Comparison of ENCODE assay signal across 12 cellular contexts in genomic region chr6:78615430-78615904, GRCh38.
A peak's percentile ranks its signal among the peaks of the same experiment; 100 is the strongest.
DNase-seq lines count a peak whose midpoint lies in the region; ATAC-seq and TF ChIP-seq lines count a peak whose summit lies in the region.
"Had no signal": no experiment of that assay in that cellular context is flagged by ENCODE, and none has a peak within 500 bp of the region (broad histone marks: within the 10 kb centered on the region; RNA-seq: fewer than 3 reads in every experiment).

No MANE protein-coding gene starts in this region.

- CTCF ChIA-PET in WTC11 (lab: Charles Lee): no interaction called here

- peak; percentile 62 for DNase-seq in dermis blood vessel endothelial cell
- DNase-seq in WTC11 (ENCODE audit: low spot score): no peak
- no peak for DNase-seq in NCI-H526 treated with DMSO at 0.1 percent for 48 hours (lab: John Stamatoyannopoulos, UW)
- DNase-seq in NCI-H2196 (lab: John Stamatoyannopoulos, UW; ENCODE audit: unreplicated experiment): no peak
- no peak for DNase-seq in islet precursor cell
- DNase-seq: left lung, upper lobe of right lung had no signal

- no peak overlapping the region for H3K4me3 Mint-ChIP-seq in WTC11
- H3K4me3 Mint-ChIP-seq: CD14-positive monocyte had no signal

- POLR2A ChIA-PET in WTC11 (lab: Charles Lee): no interaction called here

- no peaks in the 10 kb centered on the region for H3K36me3 Mint-ChIP-seq in WTC11
- H3K36me3 Mint-ChIP-seq: CD14-positive monocyte had no signal

- H3K27me3 Mint-ChIP-seq in WTC11 (ENCODE audit: low read depth): no peaks in the 10 kb centered on the region
- H3K27me3 Mint-ChIP-seq: progenitor cell of endocrine pancreas had no signal

- ATAC-seq in GM18520 (IDR thresholded peaks at IDR 0.05; ENCODE audit: unreplicated experiment) (peak; percentile 75), GM21723 (IDR thresholded peaks at IDR 0.05; ENCODE audit: unreplicated experiment) (peak; percentile 65), HG03432 (IDR thresholded peaks at IDR 0.05; ENCODE audit: unreplicated experiment) (peak; percentile 85), WTC11 (no peak)
- ATAC-seq: left lung, upper lobe of right lung had no signal

- no peak for TF ChIP-seq CTCF in WTC11 (IDR thresholded peaks at IDR 0.05)

- H3K27ac Mint-ChIP-seq in WTC11: no peak overlapping the region
- H3K27ac Mint-ChIP-seq: CD14-positive monocyte, progenitor cell of endocrine pancreas had no signal

- H3K4me1 Mint-ChIP-seq in WTC11: peaks cover 7% of the 10 kb centered on the region
- H3K4me1 Mint-ChIP-seq: CD14-positive monocyte had no signal

- no peaks in the 10 kb centered on the region for H3K9me3 Mint-ChIP-seq in WTC11

TF ChIP-seq in WTC11, 78 proteins besides CTCF, POLR2A, EP300 and RAD21:
- no peak for TF ChIP-seq ZNF423 (CRISPR knock-in tag; IDR thresholded peaks at IDR 0.05)
- no peak for TF ChIP-seq ZNF671 (CRISPR knock-in tag; IDR thresholded peaks at IDR 0.05)
- TF ChIP-seq OVOL2 (CRISPR knock-in tag; IDR thresholded peaks at IDR 0.05; ENCODE audit: borderline replicate concordance): no peak
- TF ChIP-seq NR2C2 (CRISPR knock-in tag; IDR thresholded peaks at IDR 0.05): no peak
